Comparison of ENCODE assay signal across 1 cellular context in genomic region chr1:85394130-85394529, GRCh38.
A peak's percentile ranks its signal among the peaks of the same experiment; 100 is the strongest.
TF ChIP-seq lines count a peak whose summit lies in the region.

No MANE protein-coding gene starts in this region.

TF ChIP-seq in HepG2, 621 proteins besides CTCF, POLR2A, EP300 and RAD21 (continued from another document):
- TF ChIP-seq MLXIP (CRISPR knock-in tag; IDR thresholded peaks at IDR 0.05; ENCODE audit: borderline replicate concordance), result no peak
- TF ChIP-seq ZSCAN29 (CRISPR knock-in tag; conservative IDR thresholded peaks at IDR 0.05), result no peak
- 0 out of 4 replicates have a peak, but pooled peaks of 1 of the 2 experiments have one; percentile 24 for TF ChIP-seq ATF4 (CRISPR knock-in tag; IDR thresholded peaks at IDR 0.05)
- TF ChIP-seq WIZ (CRISPR knock-in tag; IDR thresholded peaks at IDR 0.05), result no peak
- no peak for TF ChIP-seq ZNF253 (CRISPR knock-in tag; IDR thresholded peaks at IDR 0.05; ENCODE audit: borderline replicate concordance)
- TF ChIP-seq ZNF772 (CRISPR knock-in tag; IDR thresholded peaks at IDR 0.05), result no peak
- peak; percentile 97 for TF ChIP-seq ZNF564 (CRISPR knock-in tag; IDR thresholded peaks at IDR 0.05)
- no peak for TF ChIP-seq ZNF841 (CRISPR knock-in tag; IDR thresholded peaks at IDR 0.05; ENCODE audit: borderline replicate concordance)
- no peak for TF ChIP-seq GTF2F1 (IDR thresholded peaks at IDR 0.05; ENCODE audit: low read length)
- no peak for TF ChIP-seq ZSCAN22 (CRISPR knock-in tag; IDR thresholded peaks at IDR 0.05)
- TF ChIP-seq BORCS8-MEF2B (CRISPR knock-in tag; IDR thresholded peaks at IDR 0.05), result no peak
- no peak for TF ChIP-seq FLYWCH1 (CRISPR knock-in tag; IDR thresholded peaks at IDR 0.05)
- no peak for TF ChIP-seq ZNF850 (CRISPR knock-in tag; conservative IDR thresholded peaks at IDR 0.05)
- no peak for TF ChIP-seq PRDM10 (CRISPR knock-in tag; IDR thresholded peaks at IDR 0.05; ENCODE audit: low read depth)
